In genomic region chr11:69448471-69449284, GRCh38 we compare ENCODE assay signal across 25 cellular contexts. TPM values are rescaled to one million over a fixed set of nuclear protein-coding genes. Genes with fewer than 3 reads are reported as not detected.
A peak's percentile ranks its signal among the peaks of the same experiment; 100 is the strongest.
DNase-seq lines count a peak whose midpoint lies in the region; ATAC-seq and TF ChIP-seq lines count a peak whose summit lies in the region.
"Had no signal": no experiment of that assay in that cellular context is flagged by ENCODE, and none has a peak within 500 bp of the region (broad histone marks: within the 10 kb centered on the region; RNA-seq: fewer than 3 reads in every experiment).

No MANE protein-coding gene starts in this region.

- intact Hi-C loops in left ventricle myocardium inferior (cut with micrococcal nuclease) = loop anchor here (10.0 kb wide), 1 partner anchor 154 kb away; the partner anchor contains the start of gene MYEOV
- intact Hi-C loops in cardiac septum (cut with DNase I) = loop anchor here (1.0 to 10.0 kb wide), 2 partner anchors 151 to 324 kb away; no protein-coding TSS in a partner anchor
- intact Hi-C loops in aorta (cut with DNase I) = loop anchor here in 1 of 2 donors (10.0 kb wide), 1 partner anchor 124 kb away; no protein-coding TSS in a partner anchor

- peaks cover 53% of the 10 kb centered on the region for H3K4me1 Mint-ChIP-seq in nephron progenitor cell

- no peak overlapping the region for H3K4me3 Mint-ChIP-seq in nephron progenitor cell

- no peaks in the 10 kb centered on the region for H3K9me3 Mint-ChIP-seq in nephron progenitor cell

- H3K4me3 ChIP-seq in left ventricle myocardium inferior (no peak overlapping the region), aorta (ENCODE audit: low read length in 2 of 2) (no peak overlapping the region)
- H3K4me3 ChIP-seq: A549, HAP-1, skin epidermis, vagina had no signal

- H3K9me3 ChIP-seq in left ventricle myocardium inferior (replicated peaks) (no peaks in the 10 kb centered on the region), aorta (ENCODE audit: control insufficient read depth, low read length) (no peaks in the 10 kb centered on the region)
- H3K9me3 ChIP-seq: A549, HAP-1, vagina had no signal

- 76 to 77% methylated on average over 15 of the region's 15 CpGs for WGBS in aorta, 2 donors

- H3K36me3 ChIP-seq in left ventricle myocardium inferior (no peaks in the 10 kb centered on the region), aorta (ENCODE audit: control insufficient read depth in 1 of 2, insufficient read depth in 2 of 2, low read length in 1 of 2) (no peaks in the 10 kb centered on the region)
- H3K36me3 ChIP-seq: HAP-1, vagina, WERI-Rb-1 had no signal

- no peaks in the 10 kb centered on the region for H3K36me3 Mint-ChIP-seq in nephron progenitor cell (ENCODE audit: low read depth)

- peaks cover 8% of the 10 kb centered on the region for H3K27me3 Mint-ChIP-seq in nephron progenitor cell (ENCODE audit: low read depth, poor library complexity)

- DNase-seq in left ventricle myocardium inferior = no peak
- no peak for DNase-seq in cardiac septum (ENCODE audit: low spot score)
- peak; percentile 34 to 36 for DNase-seq in dermis microvascular lymphatic vessel endothelial cell (ENCODE audit: low read depth in 2 of 2)
- DNase-seq in nephron progenitor cell = no peak
- DNase-seq in aorta = peak; percentile 20 to 28
- DNase-seq in activated CD4-positive, alpha-beta T cell treated with anti-CD3 and anti-CD28 coated beads for 4 hours = no peak
- DNase-seq: activated CD4-positive, alpha-beta T cell treated with anti-CD3 and anti-CD28 coated beads, Interleukin-2, amount 50 U/mL, for 4 hours; activated naive CD4-positive, alpha-beta T cell; naive B cell; NCI-H1092 treated with DMSO at 0.1 percent for 48 hours; NCI-H2081 treated with DMSO at 0.1 percent for 48 hours; SIG-M5; stimulated activated CD4-positive, alpha-beta T cell treated with anti-CD3 and anti-CD28 coated beads, Interleukin-4, amount 100 ng/mL, for 4 hours; T-helper 1 cell had no signal

- peak overlapping the region; percentile 94 for H3K27ac ChIP-seq in left ventricle myocardium inferior (replicated peaks)
- no peak overlapping the region for H3K27ac ChIP-seq in aorta (ENCODE audit: low read depth in 1 of 2, low read length in 2 of 2)
- H3K27ac ChIP-seq: KMS-11, WERI-Rb-1 had no signal

- ATAC-seq in aorta (ENCODE audit: low FRiP score) (no peak), GM18870 (IDR thresholded peaks at IDR 0.05; ENCODE audit: unreplicated experiment) (no peak), HG03097 (IDR thresholded peaks at IDR 0.05; ENCODE audit: low FRiP score, unreplicated experiment) (no peak)
- ATAC-seq: A549 had no signal

- peak overlapping the region; percentile 53 for H3K27ac Mint-ChIP-seq in nephron progenitor cell
- H3K27ac Mint-ChIP-seq: naive B cell, progenitor cell of endocrine pancreas had no signal

- H3K27me3 ChIP-seq in left ventricle myocardium inferior (ENCODE audit: low read depth) = no peaks in the 10 kb centered on the region
- H3K27me3 ChIP-seq in aorta (ENCODE audit: control insufficient read depth in 1 of 2, insufficient read depth in 2 of 2, low read length in 1 of 2) = no peaks in the 10 kb centered on the region
- H3K27me3 ChIP-seq: vagina had no signal

- H3K4me1 ChIP-seq in left ventricle myocardium inferior = peaks cover 55% of the 10 kb centered on the region
- no peaks in the 10 kb centered on the region for H3K4me1 ChIP-seq in aorta (ENCODE audit: control insufficient read depth in 1 of 2, insufficient read depth in 2 of 2, low read length in 2 of 2)

- TF ChIP-seq CTCF in left ventricle myocardium inferior (IDR thresholded peaks at IDR 0.05; ENCODE audit: borderline replicate concordance) (no peak), nephron progenitor cell (IDR thresholded peaks at IDR 0.05) (no peak)

RNA-seq across cellular contexts. Expression of gene LINC01488, which starts 32.8 kb away (rescaled TPM):
- total RNA-seq in left ventricle myocardium inferior (0.38 TPM), cardiac septum (0.19 TPM), dermis microvascular lymphatic vessel endothelial cell (under 0.01 TPM in 1 of 2 replicates, not detected in the other), aorta (not detected)
- not detected for polyA plus RNA-seq in aorta
- total RNA-seq: mammary epithelial cell, subcutaneous adipose tissue, vagina had no signal
- polyA plus RNA-seq: mammary epithelial cell had no signal

Comparison
In these comparisons a context has a peak if more than half of its experiments do, and no peak if none do; other contexts are left out.
1. DNase-seq: peak in dermis microvascular lymphatic vessel endothelial cell (2 of 2) and aorta (2 of 2); none in left ventricle myocardium inferior (single experiment), cardiac septum (single experiment), nephron progenitor cell (single experiment) and activated CD4-positive, alpha-beta T cell treated with anti-CD3 and anti-CD28 coated beads for 4 hours (0 of 2).